13 cellular contexts compared by ENCODE assay signal in the genomic region with DNA sequence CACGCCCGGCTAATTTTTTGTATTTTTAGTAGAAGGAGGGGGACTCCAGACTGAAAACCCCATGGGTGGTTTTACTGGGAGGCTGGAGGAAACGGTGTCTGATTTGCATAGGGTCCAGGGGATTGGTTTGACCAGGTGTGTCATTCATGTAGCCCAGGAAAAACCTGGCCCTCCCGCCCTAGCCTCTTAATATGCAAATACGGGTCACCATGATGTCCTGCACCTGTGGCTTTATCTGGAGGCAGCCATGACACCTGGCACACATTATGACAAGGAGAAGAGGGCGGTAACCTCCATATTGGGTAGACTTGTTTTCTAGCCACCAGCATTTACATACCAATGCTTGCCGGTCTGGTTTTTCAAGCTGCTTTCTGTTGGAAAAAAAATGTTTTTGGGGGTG.
A peak's percentile ranks its signal among the peaks of the same experiment; 100 is the strongest.
DNase-seq lines count a peak whose midpoint lies in the region; ATAC-seq, FAIRE-seq and TF ChIP-seq lines count a peak whose summit lies in the region.
"Had no signal": no experiment of that assay in that cellular context is flagged by ENCODE, and none has a peak within 500 bp of the region (broad histone marks: within the 10 kb centered on the region; RNA-seq: fewer than 3 reads in every experiment).

No MANE protein-coding gene starts in this region.

- TF ChIP-seq CTCF in H1 (IDR thresholded peaks at IDR 0.05; ENCODE audit: control extremely low read depth in 1 of 3, insufficient read depth in 1 of 3, low read depth in 1 of 3, low read length in 3 of 3): no peak
- TF ChIP-seq CTCF in nephron (IDR thresholded peaks at IDR 0.05; ENCODE audit: unreplicated experiment in 3 of 3): no peak

- 37% methylated on average over 7 of the region's 7 CpGs; no CpG with 5 or more reads in 1 of the 2 experiments for WGBS in H1 (ENCODE audit: extremely low coverage in 1 of 2, insufficient coverage in 1 of 2, insufficient read length in 1 of 2, insufficient replicate concordance in 2 of 2, low coverage in 1 of 2, low lambda C conversion rate in 2 of 2, missing lambda C conversion rate in 1 of 2), 2 experiments

- no peaks in the 10 kb centered on the region for H3K36me3 ChIP-seq in Karpas-422 (ENCODE audit: insufficient read depth, low read length)
- H3K36me3 ChIP-seq in H1 (ENCODE audit: control insufficient read depth in 2 of 4, insufficient read depth in 4 of 4, low read length in 3 of 4): no peaks in the 10 kb centered on the region

- ATAC-seq in GM19397 (IDR thresholded peaks at IDR 0.05; ENCODE audit: unreplicated experiment) (peak; percentile 48), HG03520 (IDR thresholded peaks at IDR 0.05; ENCODE audit: unreplicated experiment) (no peak)

- H3K23me2 ChIP-seq in H1 (ENCODE audit: low read depth, low read length): no peaks in the 10 kb centered on the region

- H3K56ac ChIP-seq in H1 (replicated peaks; ENCODE audit: insufficient read length, low read depth, low read length): no peak overlapping the region

- H3K79me2 ChIP-seq in Karpas-422 (ENCODE audit: low read length) (no peaks in the 10 kb centered on the region), H1 (ENCODE audit: control insufficient read depth in 1 of 2, insufficient read depth in 2 of 2, low read length in 2 of 2) (no peaks in the 10 kb centered on the region)

- no peak overlapping the region for H3K14ac ChIP-seq in H1 (ENCODE audit: insufficient read length)

- peaks cover 7% of the 10 kb centered on the region for H3K36me3 Mint-ChIP-seq in nephron (ENCODE audit: low read depth)

- peak overlapping the region; percentile 86; the same call in 1 of the 2 replicates for H2BK5ac ChIP-seq in H1 (ENCODE audit: low read depth, low read length)

- H2BK15ac ChIP-seq in H1 (ENCODE audit: low read length): no peak overlapping the region

- no peak overlapping the region for H3K4me3 Mint-ChIP-seq in nephron
- H3K4me3 Mint-ChIP-seq: stimulated activated naive CD8-positive, alpha-beta T cell treated with anti-CD3 and anti-CD28 coated beads, Interleukin-15, Interleukin-2, amounts not matched to agents 100 ng/mL and 50 ng/mL, for 24 hours had no signal

- no peak overlapping the region for H3K4ac ChIP-seq in H1 (replicated peaks; ENCODE audit: insufficient read length, low read depth, low read length)

- no peak overlapping the region for H2AK5ac ChIP-seq in H1 (ENCODE audit: low read depth, low read length)

- H2AFZ ChIP-seq in Karpas-422 (ENCODE audit: low read length): no peak overlapping the region
- H2AFZ ChIP-seq in H1 (ENCODE audit: low read length): no peak overlapping the region

- FAIRE-seq in H1 (lab: Jason Lieb, UNC): peak; percentile 97
- no peak for FAIRE-seq in RCC 7860 (lab: Jason Lieb, UNC)
- FAIRE-seq: frontal cortex had no signal

- no peaks in the 10 kb centered on the region for H3K27me3 Mint-ChIP-seq in nephron (ENCODE audit: low read depth)

- H3K4me1 Mint-ChIP-seq in nephron: no peaks in the 10 kb centered on the region

- H3K9me3 ChIP-seq in Karpas-422 (ENCODE audit: low read length): no peaks in the 10 kb centered on the region
- H3K9me3 ChIP-seq in H1 (ENCODE audit: insufficient read depth in 2 of 2, low read depth in 1 of 2, low read length in 1 of 2): no peaks in the 10 kb centered on the region

- H3K4me3 ChIP-seq in Karpas-422 (ENCODE audit: low read length) (no peak overlapping the region), H1 (ENCODE audit: extremely low read depth in 1 of 4, insufficient read depth in 2 of 4, low read depth in 3 of 4, low read length in 4 of 4) (peak overlapping the region in 1 of 4 experiments; percentile 52; a peak in 3 of 8 replicates)
- H3K4me3 ChIP-seq: skin epidermis had no signal

- H2BK20ac ChIP-seq in H1 (ENCODE audit: low read length): no peak overlapping the region

- no peak for TF ChIP-seq POLR2A in H1 (IDR thresholded peaks at IDR 0.05; ENCODE audit: control extremely low read depth in 1 of 2, low read depth in 2 of 2, low read length in 2 of 2)

- no peak overlapping the region for H3K27ac ChIP-seq in Karpas-422 (ENCODE audit: low read length)
- H3K27ac ChIP-seq in H1 (ENCODE audit: low read depth, low read length): peak overlapping the region; percentile 90; the same call in 1 of the 2 replicates
- H3K27ac ChIP-seq: skin epidermis had no signal

- no peak overlapping the region for H4K8ac ChIP-seq in H1 (ENCODE audit: extremely low read depth, insufficient read depth, low read length)

- no peak overlapping the region; the same call in 1 of the 2 replicates for H3K18ac ChIP-seq in H1 (ENCODE audit: extremely low read depth, low read length)

- H4K5ac ChIP-seq in H1 (ENCODE audit: insufficient read length, low read depth, low read length): no peak overlapping the region

- H4K20me1 ChIP-seq in Karpas-422 (ENCODE audit: insufficient read depth, low read depth, low read length) (no peaks in the 10 kb centered on the region), H1 (replicated peaks in 1 of 2; ENCODE audit: control insufficient read depth in 1 of 2, insufficient read depth in 2 of 2, low read length in 2 of 2) (no peaks in the 10 kb centered on the region)

- peak overlapping the region in 2 of 3 experiments; percentile 0 to 94 for H3K27ac Mint-ChIP-seq in nephron
- H3K27ac Mint-ChIP-seq: stimulated activated naive CD8-positive, alpha-beta T cell treated with anti-CD3 and anti-CD28 coated beads, Interleukin-15, Interleukin-2, amounts not matched to agents 100 ng/mL and 50 ng/mL, for 24 hours had no signal

- no peaks in the 10 kb centered on the region for H3K79me1 ChIP-seq in H1 (ENCODE audit: low read depth, low read length)

- peak overlapping the region; percentile 12 for H3K4me2 ChIP-seq in Karpas-422 (ENCODE audit: low read depth, low read length, poor library complexity, severe bottlenecking)
- H3K4me2 ChIP-seq in H1 (ENCODE audit: insufficient read depth in 1 of 2, low read depth in 2 of 2, low read length in 2 of 2): peak overlapping the region; percentile 58 to 61; a peak in 3 of 4 replicates

- peaks cover 9% of the 10 kb centered on the region for H3K9me3 Mint-ChIP-seq in nephron
- H3K9me3 Mint-ChIP-seq: stimulated activated naive CD8-positive, alpha-beta T cell treated with anti-CD3 and anti-CD28 coated beads, Interleukin-15, Interleukin-2, amounts not matched to agents 100 ng/mL and 50 ng/mL, for 24 hours had no signal

- H3K27me3 ChIP-seq in Karpas-422 (ENCODE audit: low read length) (0 out of 2 replicates have a peak, but pooled peaks cover 1% of the 10 kb centered on the region), H1 (replicated peaks in 1 of 4; ENCODE audit: control insufficient read depth in 3 of 4, extremely low read depth in 1 of 4, insufficient read depth in 3 of 4, low read length in 3 of 4) (no peaks in the 10 kb centered on the region)

- CTCF ChIA-PET in H1 (lab: Charles Lee; ENCODE audit: partially characterized antibody): interaction anchor here (0.9 to 2.2 kb wide), 2 partner anchors 10 to 13 kb away, joined by 4 to 8 read pairs; no protein-coding TSS in a partner anchor

- POLR2A ChIA-PET in H1 (lab: Charles Lee; ENCODE audit: partially characterized antibody): interaction anchor here (0.6 to 2.2 kb wide), 4 partner anchors 10 to 676 kb away, joined by 3 to 8 read pairs (median 4); no protein-coding TSS in a partner anchor

- no peak overlapping the region for H3K23ac ChIP-seq in H1 (ENCODE audit: insufficient read length)

- peak in 1 of 2 experiments; percentile 78; a peak in 1 of 3 replicates for TF ChIP-seq EP300 in H1 (IDR thresholded peaks at IDR 0.05; ENCODE audit: borderline replicate concordance in 1 of 2, low read depth in 2 of 2, low read length in 2 of 2)

- no peak for TF ChIP-seq RAD21 in H1 (IDR thresholded peaks at IDR 0.05 in 1 of 2, conservative IDR thresholded peaks at IDR 0.05 in 1 of 2; ENCODE audit: low read depth in 2 of 2, low read length in 2 of 2)

- H3K9ac ChIP-seq in Karpas-422 (ENCODE audit: low read length) (no peak overlapping the region), H1 (replicated peaks in 1 of 4; ENCODE audit: extremely low read depth in 1 of 4, low read depth in 3 of 4, low read length in 3 of 4) (peak overlapping the region in 2 of 4 experiments; percentile 20 to 34; a peak in 2 of 7 replicates)

- no peak overlapping the region for H2BK12ac ChIP-seq in H1 (ENCODE audit: low read depth, low read length)

- H4K91ac ChIP-seq in H1 (replicated peaks; ENCODE audit: insufficient read length, low read length): no peak overlapping the region

- H3K4me1 ChIP-seq in Karpas-422 (ENCODE audit: low read length) (peaks cover 12% of the 10 kb centered on the region), H1 (replicated peaks in 1 of 4; ENCODE audit: control insufficient read depth in 3 of 4, insufficient read depth in 4 of 4, low read length in 3 of 4) (peaks cover 3 to 9% (median 7%) of the 10 kb centered on the region in 4 experiments)

- no peaks in the 10 kb centered on the region for H3K9me2 ChIP-seq in Karpas-422 (replicated peaks; ENCODE audit: insufficient read depth, low read length)

- DNase-seq in Karpas-422: no peak
- peak; percentile 64 to 68 for DNase-seq in H1 (ENCODE audit: low read depth in 1 of 2, low spot score in 2 of 2)
- no peak for DNase-seq in SIG-M5 treated with dmso at 0.1 percent for 504 hours (lab: John Stamatoyannopoulos, UW; ENCODE audit: unreplicated experiment)
- no peak for DNase-seq in stimulated activated CD4-positive, alpha-beta T cell treated with anti-CD3 and anti-CD28 coated beads, Interleukin-1b, Interleukin-23, amount 100 ng/mL, for 48 hours
- DNase-seq in RCC 7860 (ENCODE audit: low spot score): no peak
- DNase-seq: amygdala, NCI-H2171 had no signal

- no peak overlapping the region for H2BK120ac ChIP-seq in H1 (replicated peaks; ENCODE audit: low read depth, low read length)

TF ChIP-seq in H1, 55 proteins besides CTCF, POLR2A, EP300 and RAD21 (continues in another document):
- TF ChIP-seq SAP30 (IDR thresholded peaks at IDR 0.05; ENCODE audit: insufficient read depth, insufficient replicate concordance, low read length) (no peak), GTF2F1 (IDR thresholded peaks at IDR 0.05; ENCODE audit: borderline replicate concordance, low read depth, low read length) (no peak), CBX8 (IDR thresholded peaks at IDR 0.05; ENCODE audit: borderline replicate concordance, low read depth, low read length) (no peak), TAF1 (IDR thresholded peaks at IDR 0.05; ENCODE audit: low read depth, low read length) (no peak; the same call in 1 of the 2 replicates), CBX5 (IDR thresholded peaks at IDR 0.05; ENCODE audit: low read depth, low read length) (no peak), HDAC6 (IDR thresholded peaks at IDR 0.05; ENCODE audit: low read depth, low read length) (no peak), SIN3A (conservative IDR thresholded peaks at IDR 0.05 in 1 of 2, IDR thresholded peaks at IDR 0.05 in 1 of 2; ENCODE audit: low read depth in 1 of 2, low read length in 2 of 2) (no peak; a peak in 1 of 4 replicates)
- TF ChIP-seq, protein P1, sequence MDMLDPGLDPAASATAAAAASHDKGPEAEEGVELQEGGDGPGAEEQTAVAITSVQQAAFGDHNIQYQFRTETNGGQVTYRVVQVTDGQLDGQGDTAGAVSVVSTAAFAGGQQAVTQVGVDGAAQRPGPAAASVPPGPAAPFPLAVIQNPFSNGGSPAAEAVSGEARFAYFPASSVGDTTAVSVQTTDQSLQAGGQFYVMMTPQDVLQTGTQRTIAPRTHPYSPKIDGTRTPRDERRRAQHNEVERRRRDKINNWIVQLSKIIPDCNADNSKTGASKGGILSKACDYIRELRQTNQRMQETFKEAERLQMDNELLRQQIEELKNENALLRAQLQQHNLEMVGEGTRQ (IDR thresholded peaks at IDR 0.05; ENCODE audit: low read length): no peak

Comparison
In these comparisons a context has a peak if more than half of its experiments do, and no peak if none do; other contexts are left out.
1. DNase-seq: peak in H1 (2 of 2); none in Karpas-422 (single experiment), SIG-M5 treated with dmso at 0.1 percent for 504 hours (single experiment), stimulated activated CD4-positive, alpha-beta T cell treated with anti-CD3 and anti-CD28 coated beads, Interleukin-1b, Interleukin-23, amount 100 ng/mL, for 48 hours (single experiment) and RCC 7860 (single experiment).